Comparison of ENCODE assay signal across 31 cellular contexts in the genomic region with DNA sequence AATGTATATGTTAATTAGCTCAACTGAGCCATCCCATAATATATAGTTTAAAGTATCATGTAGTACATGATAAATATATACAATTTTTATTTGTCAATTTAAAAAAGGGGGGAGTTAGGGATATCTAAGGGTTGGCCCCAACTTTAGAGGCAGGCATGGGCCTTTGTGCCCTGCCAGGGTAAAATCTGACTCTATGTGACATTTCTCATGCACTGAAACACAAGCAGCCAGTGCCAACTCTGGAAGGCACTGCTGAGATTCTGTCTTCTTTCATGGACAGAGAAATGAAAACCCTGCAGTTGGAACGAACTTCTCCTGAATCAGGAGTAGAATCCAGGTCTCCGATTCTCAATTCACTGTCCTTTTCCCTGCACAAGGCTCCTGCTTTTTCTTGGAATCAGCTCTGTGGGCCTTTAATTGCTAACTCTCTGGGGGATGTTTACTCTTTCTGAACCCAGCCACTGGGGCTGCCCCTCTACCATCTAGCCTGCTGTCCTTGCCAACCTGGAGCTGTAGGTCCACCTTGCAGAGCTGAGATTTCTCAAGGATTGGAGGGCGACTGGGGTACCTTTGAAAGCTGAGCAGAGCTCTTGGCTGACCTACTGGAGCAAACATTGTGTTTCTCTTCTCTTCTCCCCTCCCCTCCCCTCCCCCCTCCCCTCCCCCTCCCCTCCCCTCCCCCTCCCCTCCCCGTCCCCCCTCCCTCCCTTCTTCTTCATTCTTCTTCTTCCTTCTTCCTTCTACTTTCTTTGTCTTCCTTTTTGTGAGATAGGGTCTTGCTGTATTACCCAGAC. TPM values are rescaled to one million over a fixed set of nuclear protein-coding genes. Genes with fewer than 3 reads are reported as not detected.
"Had no signal": no experiment of that assay in that cellular context is flagged by ENCODE, and none has a peak within 500 bp of the region (broad histone marks: within the 10 kb centered on the region; RNA-seq: fewer than 3 reads in every experiment).

No MANE protein-coding gene starts in this region.

- FAIRE-seq: colon, kidney had no signal

- H3K9me3 ChIP-seq: gastroesophageal sphincter, left lung, lower lobe of right lung, ovary, psoas muscle, suprapubic skin, transverse colon, upper lobe of right lung, uterus had no signal

- H3K4me1 ChIP-seq: foreskin keratinocyte, gastroesophageal sphincter, left lung, lower lobe of right lung, psoas muscle, suprapubic skin, upper lobe of right lung, uterus had no signal

- DNase-seq: dorsolateral prefrontal cortex; effector CD4-positive, alpha-beta T cell; foreskin keratinocyte; kidney; left lung; lower lobe of right lung; naive thymus-derived CD8-positive, alpha-beta T cell; nephron progenitor cell; occipital lobe; ovary; posterior cingulate gyrus; psoas muscle; stimulated activated CD4-positive, alpha-beta T cell treated with anti-CD3 and anti-CD28 coated beads, Interleukin-12 subunit alpha, Interleukin-12 subunit beta, amount 100 ng/mL, for 4 hours; stimulated activated CD4-positive, alpha-beta T cell treated with anti-CD3 and anti-CD28 coated beads, Interleukin-1b, Interleukin-23, amount 100 ng/mL, for 48 hours; stimulated activated CD4-positive, alpha-beta T cell treated with anti-CD3 and anti-CD28 coated beads, Interleukin-4, amount 100 ng/mL, for 1 hour; stimulated activated CD8-positive, alpha-beta memory T cell treated with anti-CD3 and anti-CD28 coated beads, Interleukin-4, amount 100 ng/mL, for 48 hours; stimulated activated naive CD4-positive, alpha-beta T cell; stimulated activated naive CD8-positive, alpha-beta T cell treated with anti-CD3 and anti-CD28 coated beads, Interleukin-15, amount 100 ng/mL, for 72 hours; transverse colon; upper lobe of right lung; uterus had no signal

- H3K36me3 ChIP-seq: gastroesophageal sphincter, left lung, lower lobe of right lung, ovary, suprapubic skin, upper lobe of right lung, uterus had no signal

- H3K27ac ChIP-seq: dorsolateral prefrontal cortex, epithelial cell of prostate, foreskin keratinocyte, gastroesophageal sphincter, left lung, lower lobe of right lung, ovary, psoas muscle, suprapubic skin, upper lobe of right lung, uterus had no signal

- H3K27me3 ChIP-seq: ovary, transverse colon, uterus had no signal

- H3K4me3 ChIP-seq: dorsolateral prefrontal cortex, gastroesophageal sphincter, left lung, lower lobe of right lung, ovary, psoas muscle, smooth muscle cell, suprapubic skin, transverse colon, upper lobe of right lung, uterus had no signal

- ATAC-seq: esophagus mucosa; foreskin keratinocyte; gastroesophageal sphincter; left lung; lower lobe of right lung; naive thymus-derived CD8-positive, alpha-beta T cell; psoas muscle; sciatic nerve; stimulated activated naive CD8-positive, alpha-beta T cell treated with anti-CD3 and anti-CD28 coated beads, Interleukin-15, amount 100 ng/mL, for 72 hours; upper lobe of right lung had no signal

- H3K4me2 ChIP-seq: smooth muscle cell had no signal

RNA-seq across cellular contexts. Expression of a gene that starts 26.7 kb away (rescaled TPM):
- total RNA-seq: fibroblast of lung; foreskin keratinocyte; myocyte; naive thymus-derived CD8-positive, alpha-beta T cell; occipital lobe; renal cortical epithelial cell; sciatic nerve; smooth muscle cell had no signal
- polyA plus RNA-seq: fibroblast of lung; naive thymus-derived CD8-positive, alpha-beta T cell; smooth muscle cell had no signal
